ENCODE assay signal across 2 cellular contexts in the genomic region with DNA sequence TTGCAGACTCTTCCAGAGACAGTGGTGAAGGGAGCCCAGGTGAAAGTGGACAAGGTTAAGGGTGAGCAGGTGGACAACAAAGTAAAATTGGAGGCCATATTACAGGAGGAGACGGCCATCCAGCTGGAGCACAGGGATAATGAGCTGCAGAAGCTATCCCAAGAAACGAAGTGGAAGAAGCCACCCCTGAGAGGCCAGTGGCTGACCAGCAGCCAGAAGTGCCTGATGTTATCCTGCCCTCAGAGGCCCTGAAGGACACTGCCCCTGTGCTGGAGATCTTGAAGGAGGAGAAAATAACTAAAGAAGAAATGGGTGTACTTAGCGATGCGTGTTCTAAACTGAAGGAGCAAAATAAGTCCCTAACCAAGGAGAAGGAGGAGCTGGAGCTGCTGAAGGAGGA.
TF ChIP-seq lines count a peak whose summit lies in the region.

No MANE protein-coding gene starts in this region.

TF ChIP-seq in HEK293, 187 proteins besides CTCF, POLR2A, EP300 and RAD21:
- peak; percentile 82 for TF ChIP-seq ZNF133 (tag by site-specific recombination; IDR thresholded peaks at IDR 0.05)
- TF ChIP-seq ZNF843 (tag by site-specific recombination; IDR thresholded peaks at IDR 0.05) = no peak

TF ChIP-seq in K562, 482 proteins besides CTCF, POLR2A, EP300 and RAD21:
- TF ChIP-seq RBM14 (IDR thresholded peaks at IDR 0.05; ENCODE audit: borderline replicate concordance, insufficient read depth, low read depth, low read length) (no peak), ZNF76 (CRISPR knock-in tag; IDR thresholded peaks at IDR 0.05; ENCODE audit: borderline replicate concordance) (no peak), TAF1 (IDR thresholded peaks at IDR 0.05; ENCODE audit: control insufficient read depth, extremely low read depth, insufficient read depth, low read length, severe bottlenecking) (no peak), MCM5 (IDR thresholded peaks at IDR 0.05; ENCODE audit: low read depth) (no peak), SMAD3 (CRISPR knock-in tag; conservative IDR thresholded peaks at IDR 0.05) (no peak), RAD51 (IDR thresholded peaks at IDR 0.05; ENCODE audit: borderline replicate concordance, low read depth) (no peak), POLR2B (IDR thresholded peaks at IDR 0.05; ENCODE audit: low read depth, partially characterized antibody) (no peak), ZNF134 (CRISPR knock-in tag; conservative IDR thresholded peaks at IDR 0.05) (no peak), CAMTA2 (CRISPR knock-in tag; conservative IDR thresholded peaks at IDR 0.05) (no peak), MAFK (IDR thresholded peaks at IDR 0.05; ENCODE audit: low read length) (no peak), FIP1L1 (IDR thresholded peaks at IDR 0.05; ENCODE audit: low read depth, low read length, poor library complexity, severe bottlenecking) (no peak), SIRT6 (IDR thresholded peaks at IDR 0.05; ENCODE audit: low read depth, low read length) (no peak), HDAC3 (IDR thresholded peaks at IDR 0.05; ENCODE audit: borderline replicate concordance, partially characterized antibody) (no peak), STAG1 (CRISPR knock-in tag; IDR thresholded peaks at IDR 0.05; ENCODE audit: borderline replicate concordance) (no peak), ZNF561 (CRISPR knock-in tag; conservative IDR thresholded peaks at IDR 0.05) (no peak), NR4A1 (CRISPR knock-in tag; IDR thresholded peaks at IDR 0.05) (no peak), NR4A1 (tag; IDR thresholded peaks at IDR 0.05) (no peak)
- TF ChIP-seq, protein P1, sequence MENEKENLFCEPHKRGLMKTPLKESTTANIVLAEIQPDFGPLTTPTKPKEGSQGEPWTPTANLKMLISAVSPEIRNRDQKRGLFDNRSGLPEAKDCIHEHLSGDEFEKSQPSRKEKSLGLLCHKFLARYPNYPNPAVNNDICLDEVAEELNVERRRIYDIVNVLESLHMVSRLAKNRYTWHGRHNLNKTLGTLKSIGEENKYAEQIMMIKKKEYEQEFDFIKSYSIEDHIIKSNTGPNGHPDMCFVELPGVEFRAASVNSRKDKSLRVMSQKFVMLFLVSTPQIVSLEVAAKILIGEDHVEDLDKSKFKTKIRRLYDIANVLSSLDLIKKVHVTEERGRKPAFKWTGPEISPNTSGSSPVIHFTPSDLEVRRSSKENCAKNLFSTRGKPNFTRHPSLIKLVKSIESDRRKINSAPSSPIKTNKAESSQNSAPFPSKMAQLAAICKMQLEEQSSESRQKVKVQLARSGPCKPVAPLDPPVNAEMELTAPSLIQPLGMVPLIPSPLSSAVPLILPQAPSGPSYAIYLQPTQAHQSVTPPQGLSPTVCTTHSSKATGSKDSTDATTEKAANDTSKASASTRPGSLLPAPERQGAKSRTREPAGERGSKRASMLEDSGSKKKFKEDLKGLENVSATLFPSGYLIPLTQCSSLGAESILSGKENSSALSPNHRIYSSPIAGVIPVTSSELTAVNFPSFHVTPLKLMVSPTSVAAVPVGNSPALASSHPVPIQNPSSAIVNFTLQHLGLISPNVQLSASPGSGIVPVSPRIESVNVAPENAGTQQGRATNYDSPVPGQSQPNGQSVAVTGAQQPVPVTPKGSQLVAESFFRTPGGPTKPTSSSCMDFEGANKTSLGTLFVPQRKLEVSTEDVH (IDR thresholded peaks at IDR 0.05; ENCODE audit: low read depth, partially characterized antibody) = no peak
- TF ChIP-seq, protein P2, sequence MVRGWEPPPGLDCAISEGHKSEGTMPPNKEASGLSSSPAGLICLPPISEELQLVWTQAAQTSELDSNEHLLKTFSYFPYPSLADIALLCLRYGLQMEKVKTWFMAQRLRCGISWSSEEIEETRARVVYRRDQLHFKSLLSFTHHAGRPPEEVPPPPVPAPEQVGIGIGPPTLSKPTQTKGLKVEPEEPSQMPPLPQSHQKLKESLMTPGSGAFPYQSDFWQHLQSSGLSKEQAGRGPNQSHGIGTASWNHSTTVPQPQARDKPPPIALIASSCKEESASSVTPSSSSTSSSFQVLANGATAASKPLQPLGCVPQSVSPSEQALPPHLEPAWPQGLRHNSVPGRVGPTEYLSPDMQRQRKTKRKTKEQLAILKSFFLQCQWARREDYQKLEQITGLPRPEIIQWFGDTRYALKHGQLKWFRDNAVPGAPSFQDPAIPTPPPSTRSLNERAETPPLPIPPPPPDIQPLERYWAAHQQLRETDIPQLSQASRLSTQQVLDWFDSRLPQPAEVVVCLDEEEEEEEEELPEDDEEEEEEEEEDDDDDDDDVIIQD (CRISPR knock-in tag; IDR thresholded peaks at IDR 0.05) = no peak
- TF ChIP-seq, protein P3, sequence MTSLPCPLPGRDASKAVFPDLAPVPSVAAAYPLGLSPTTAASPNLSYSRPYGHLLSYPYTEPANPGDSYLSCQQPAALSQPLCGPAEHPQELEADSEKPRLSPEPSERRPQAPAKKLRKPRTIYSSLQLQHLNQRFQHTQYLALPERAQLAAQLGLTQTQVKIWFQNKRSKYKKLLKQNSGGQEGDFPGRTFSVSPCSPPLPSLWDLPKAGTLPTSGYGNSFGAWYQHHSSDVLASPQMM (CRISPR knock-in tag; IDR thresholded peaks at IDR 0.05) = no peak
- TF ChIP-seq, protein P4, sequence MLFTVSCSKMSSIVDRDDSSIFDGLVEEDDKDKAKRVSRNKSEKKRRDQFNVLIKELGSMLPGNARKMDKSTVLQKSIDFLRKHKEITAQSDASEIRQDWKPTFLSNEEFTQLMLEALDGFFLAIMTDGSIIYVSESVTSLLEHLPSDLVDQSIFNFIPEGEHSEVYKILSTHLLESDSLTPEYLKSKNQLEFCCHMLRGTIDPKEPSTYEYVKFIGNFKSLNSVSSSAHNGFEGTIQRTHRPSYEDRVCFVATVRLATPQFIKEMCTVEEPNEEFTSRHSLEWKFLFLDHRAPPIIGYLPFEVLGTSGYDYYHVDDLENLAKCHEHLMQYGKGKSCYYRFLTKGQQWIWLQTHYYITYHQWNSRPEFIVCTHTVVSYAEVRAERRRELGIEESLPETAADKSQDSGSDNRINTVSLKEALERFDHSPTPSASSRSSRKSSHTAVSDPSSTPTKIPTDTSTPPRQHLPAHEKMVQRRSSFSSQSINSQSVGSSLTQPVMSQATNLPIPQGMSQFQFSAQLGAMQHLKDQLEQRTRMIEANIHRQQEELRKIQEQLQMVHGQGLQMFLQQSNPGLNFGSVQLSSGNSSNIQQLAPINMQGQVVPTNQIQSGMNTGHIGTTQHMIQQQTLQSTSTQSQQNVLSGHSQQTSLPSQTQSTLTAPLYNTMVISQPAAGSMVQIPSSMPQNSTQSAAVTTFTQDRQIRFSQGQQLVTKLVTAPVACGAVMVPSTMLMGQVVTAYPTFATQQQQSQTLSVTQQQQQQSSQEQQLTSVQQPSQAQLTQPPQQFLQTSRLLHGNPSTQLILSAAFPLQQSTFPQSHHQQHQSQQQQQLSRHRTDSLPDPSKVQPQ (CRISPR knock-in tag; IDR thresholded peaks at IDR 0.05; ENCODE audit: borderline replicate concordance) = no peak
